8 cellular contexts compared by ENCODE assay signal in the genomic region with DNA sequence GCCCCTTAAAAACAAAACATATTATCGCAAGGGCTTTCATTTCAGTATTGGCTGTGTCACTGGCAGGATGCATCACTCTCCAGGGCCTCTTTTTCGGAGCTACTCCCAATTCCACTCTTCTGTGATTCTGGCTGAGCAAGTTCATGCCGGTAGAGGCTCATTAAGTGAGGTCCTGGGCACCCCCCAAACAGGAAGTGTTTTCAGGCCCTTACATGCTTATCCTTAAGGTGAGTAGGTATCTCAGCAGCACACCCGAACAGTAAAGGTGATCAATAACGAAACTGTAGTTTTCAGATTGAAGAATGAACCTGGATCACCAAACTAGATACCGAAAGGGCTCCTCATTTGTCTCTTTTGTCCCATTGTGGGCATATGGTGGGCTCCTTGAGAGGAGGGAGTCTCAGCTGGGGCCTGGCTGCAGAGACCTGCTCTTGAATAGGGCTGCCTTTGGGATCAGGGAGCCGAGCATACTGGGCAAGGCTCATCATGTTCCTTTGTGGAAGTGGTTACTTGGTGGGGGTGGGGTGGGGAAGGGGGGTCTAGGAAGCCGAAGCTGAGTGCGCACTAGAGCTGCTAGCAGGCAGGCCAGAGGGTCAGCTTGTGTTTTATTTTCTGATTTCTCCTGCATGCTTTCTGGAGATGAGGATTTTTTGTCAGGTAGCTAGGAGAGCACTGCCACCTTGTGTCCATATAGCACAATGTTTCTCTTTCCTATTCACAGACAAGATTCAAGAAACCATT.
DNase-seq lines count a peak whose midpoint lies in the region; ATAC-seq, FAIRE-seq and TF ChIP-seq lines count a peak whose summit lies in the region.

No MANE protein-coding gene starts in this region.

- no peaks in the 10 kb centered on the region for H3K27me3 ChIP-seq in neutrophil

- peaks cover 67% of the 10 kb centered on the region for H3K36me3 Mint-ChIP-seq in activated T-helper 17 cell treated with anti-CD3 and anti-CD28 coated beads, Interleukin-2, amount 50 U/mL, for 72 hours (ENCODE audit: low read depth)

- H3K4me3 ChIP-seq in neutrophil (ENCODE audit: low read depth in 1 of 2, low read length in 1 of 2), result no peak overlapping the region

- no peaks in the 10 kb centered on the region for H3K27me3 Mint-ChIP-seq in activated T-helper 17 cell treated with anti-CD3 and anti-CD28 coated beads, Interleukin-2, amount 50 U/mL, for 72 hours

- peak; percentile 77 for TF ChIP-seq CTCF in GM10266 (IDR thresholded peaks at IDR 0.05; ENCODE audit: control insufficient read depth, insufficient read depth, low read depth, missing control alignments)
- peak; percentile 60 for TF ChIP-seq CTCF in neutrophil (IDR thresholded peaks at IDR 0.05)

- H3K9me3 Mint-ChIP-seq in activated T-helper 17 cell treated with anti-CD3 and anti-CD28 coated beads, Interleukin-2, amount 50 U/mL, for 72 hours, result no peaks in the 10 kb centered on the region

- H3K4me1 ChIP-seq in neutrophil (ENCODE audit: control insufficient read depth in 1 of 2, insufficient read depth in 1 of 2, low read depth in 1 of 2, low read length in 1 of 2), result no peaks in the 10 kb centered on the region

- H3K27ac Mint-ChIP-seq in activated T-helper 17 cell treated with anti-CD3 and anti-CD28 coated beads, Interleukin-2, amount 50 U/mL, for 72 hours, result peak overlapping the region; percentile 28

- peak; percentile 65 for ATAC-seq in activated T-helper 17 cell treated with anti-CD3 and anti-CD28 coated beads, Interleukin-2, amount 50 U/mL, for 72 hours (replicated peaks)
- ATAC-seq in HG03354 (IDR thresholded peaks at IDR 0.05; ENCODE audit: poor library complexity, severe bottlenecking, unreplicated experiment), result no peak

- peak overlapping the region; percentile 47 for H3K27ac ChIP-seq in neutrophil

- peak; percentile 96 for FAIRE-seq in A204.1 (lab: Jason Lieb, UNC)

- peak overlapping the region; percentile 46 for H3K4me3 Mint-ChIP-seq in activated T-helper 17 cell treated with anti-CD3 and anti-CD28 coated beads, Interleukin-2, amount 50 U/mL, for 72 hours

- no peaks in the 10 kb centered on the region for H3K9me3 ChIP-seq in neutrophil

- peaks cover 18% of the 10 kb centered on the region for H3K4me1 Mint-ChIP-seq in activated T-helper 17 cell treated with anti-CD3 and anti-CD28 coated beads, Interleukin-2, amount 50 U/mL, for 72 hours

- H3K36me3 ChIP-seq in neutrophil, result peaks cover 91% of the 10 kb centered on the region

- DNase-seq in GM10266 (ENCODE audit: extremely low spot score), result peak; percentile 76
- peak; percentile 83 for DNase-seq in HPDE6-E6E7 (ENCODE audit: extremely low spot score)
- peak; percentile 48 for DNase-seq in NCI-H774 (lab: John Stamatoyannopoulos, UW)
- peak; percentile 70 for DNase-seq in fibroblast of the conjunctiva (ENCODE audit: low read depth)
